Comparison of ENCODE assay signal across 11 cellular contexts in the genomic region with DNA sequence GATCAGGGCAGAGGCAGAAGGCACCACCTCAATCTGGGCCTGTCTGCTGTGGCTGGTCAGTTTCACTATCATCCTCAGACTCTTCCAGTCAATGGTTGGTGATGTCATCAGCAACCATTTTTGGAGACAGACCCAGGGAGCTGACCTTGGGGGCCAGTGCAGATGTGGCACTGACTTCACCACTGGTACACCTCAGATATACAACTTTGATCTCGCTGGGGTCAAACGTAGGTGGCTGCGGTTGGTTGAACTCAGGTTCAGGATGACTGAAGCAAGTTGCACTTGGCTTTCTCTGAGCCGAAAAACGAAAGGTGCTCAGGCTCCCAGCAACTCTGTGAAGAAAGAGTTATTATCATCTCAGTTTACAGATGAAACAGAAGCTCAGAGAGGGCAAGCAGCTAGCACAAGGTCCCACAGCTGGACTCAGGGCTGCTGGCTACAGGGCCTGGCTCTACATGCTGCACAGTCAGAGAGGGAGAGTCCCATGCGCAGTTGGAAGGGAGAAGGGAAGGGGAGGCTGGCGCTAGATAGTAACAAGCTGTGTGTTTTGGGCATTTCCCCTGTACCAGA. TPM values are rescaled to one million over a fixed set of nuclear protein-coding genes. Genes with fewer than 3 reads are reported as not detected.
A peak's percentile ranks its signal among the peaks of the same experiment; 100 is the strongest.
DNase-seq lines count a peak whose midpoint lies in the region; ATAC-seq and TF ChIP-seq lines count a peak whose summit lies in the region.
"Had no signal": no experiment of that assay in that cellular context is flagged by ENCODE, and none has a peak within 500 bp of the region (broad histone marks: within the 10 kb centered on the region; RNA-seq: fewer than 3 reads in every experiment).

No MANE protein-coding gene starts in this region.

- H3K4me3 ChIP-seq in choroid plexus epithelial cell (ENCODE audit: low read depth, low read length) = no peak overlapping the region

- peak; percentile 95 for ATAC-seq in GM18502 (IDR thresholded peaks at IDR 0.05; ENCODE audit: poor library complexity, unreplicated experiment)
- peak; percentile 95 for ATAC-seq in GM21360 (IDR thresholded peaks at IDR 0.05; ENCODE audit: unreplicated experiment)
- peak; percentile 96 for ATAC-seq in HG03103 (IDR thresholded peaks at IDR 0.05; ENCODE audit: low read depth, unreplicated experiment)

- CTCF ChIA-PET in MCF 10A (lab: Yijun Ruan, JAX) = interaction anchor here (0.6 to 7.4 kb wide), 4 partner anchors 11 to 86 kb away, joined by 3 to 43 read pairs (median 4); no protein-coding TSS in a partner anchor

- TF ChIP-seq CTCF in choroid plexus epithelial cell (conservative IDR thresholded peaks at IDR 0.05; ENCODE audit: low read depth, low read length) (no peak), MCF 10A (IDR thresholded peaks at IDR 0.05; ENCODE audit: unreplicated experiment) (no peak)

- no peaks in the 10 kb centered on the region for H3K27me3 Mint-ChIP-seq in MCF 10A (ENCODE audit: insufficient read depth, unreplicated experiment)

- no peaks in the 10 kb centered on the region for H3K36me3 Mint-ChIP-seq in MCF 10A (ENCODE audit: insufficient read depth, unreplicated experiment)

- POLR2A ChIA-PET in MCF 10A (lab: Yijun Ruan, JAX) = interaction anchor here (1.0 kb wide), 1 partner anchor 29 kb away, joined by 3 read pairs; no protein-coding TSS in a partner anchor

- H3K4me3 Mint-ChIP-seq in MCF 10A (ENCODE audit: unreplicated experiment) = no peak overlapping the region

- H3K27ac Mint-ChIP-seq in MCF 10A (ENCODE audit: low read depth, unreplicated experiment) = no peak overlapping the region

- DNase-seq in choroid plexus epithelial cell (ENCODE audit: low read depth) (peak; percentile 17), cerebellum (ENCODE audit: low spot score) (no peak), MCF 10A (ENCODE audit: unreplicated experiment) (no peak), NCI-H774 (lab: John Stamatoyannopoulos, UW) (no peak), GDM1 (lab: John Stamatoyannopoulos, UW) (no peak)
- DNase-seq: activated effector memory CD4-positive, alpha-beta T cell treated with Interleukin-2 at 50 U/mL for 16 hours; DMS79 treated with DMSO at 0.1 percent for 48 hours; mammary epithelial cell had no signal

- intact Hi-C loops in MCF 10A (cut with micrococcal nuclease) = no loop called here

- H3K4me1 Mint-ChIP-seq in MCF 10A (ENCODE audit: insufficient read depth, unreplicated experiment) = peaks cover 6% of the 10 kb centered on the region

- peaks cover 8% of the 10 kb centered on the region for H3K9me3 Mint-ChIP-seq in MCF 10A (ENCODE audit: unreplicated experiment)

- no TSS peak for BruUV-seq in MCF 10A (replicated peaks; lab: Mats Ljungman, UMichigan)

RNA-seq across cellular contexts. Expression of gene ANKRD16, which starts 27.2 kb away (rescaled TPM):
- total RNA-seq in cerebellum (15.9 TPM), MCF 10A (2022) (9.9 and 10.6 TPM in 2 replicates)

RNA-seq across cellular contexts. Expression of gene FBH1, which starts 27.6 kb away (rescaled TPM):
- total RNA-seq in cerebellum (46.7 TPM), MCF 10A (2022) (61.8 and 70.5 TPM in 2 replicates)

RNA-seq across cellular contexts. Expression of gene GDI2, which starts 49.2 kb away (rescaled TPM):
- total RNA-seq in cerebellum = 212 TPM
- 173 and 200 TPM in 2 replicates for total RNA-seq in MCF 10A (2022)
